In genomic region chr1:158177705-158178450, GRCh38 we compare ENCODE assay signal across 9 cellular contexts. TPM values are rescaled to one million over a fixed set of nuclear protein-coding genes. Genes with fewer than 3 reads are reported as not detected.
DNase-seq lines count a peak whose midpoint lies in the region; ATAC-seq and TF ChIP-seq lines count a peak whose summit lies in the region.
"Had no signal": no experiment of that assay in that cellular context is flagged by ENCODE, and none has a peak within 500 bp of the region (broad histone marks: within the 10 kb centered on the region; RNA-seq: fewer than 3 reads in every experiment).

No MANE protein-coding gene starts in this region.

- peaks cover 4 to 7% of the 10 kb centered on the region in 2 donors for H3K4me1 ChIP-seq in adrenal gland (replicated peaks in 1 of 2)
- peaks cover 0 to 39% (median 21%) of the 10 kb centered on the region in 9 donors for H3K4me1 ChIP-seq in heart right ventricle
- peaks cover 2% of the 10 kb centered on the region for H3K4me1 ChIP-seq in ovary (ENCODE audit: insufficient read depth)

- H3K27me3 ChIP-seq in adrenal gland (peaks cover 16% of the 10 kb centered on the region), heart right ventricle (peaks cover 0 to 14% (median 8%) of the 10 kb centered on the region in 7 donors), ovary (no peaks in the 10 kb centered on the region)

- H3K9me3 ChIP-seq in adrenal gland (replicated peaks in 1 of 3) (no peaks in the 10 kb centered on the region), heart right ventricle (no peaks in the 10 kb centered on the region), ovary (no peaks in the 10 kb centered on the region)

- DNase-seq in NCI-H526 (lab: John Stamatoyannopoulos, UW) (peak; percentile 10 to 83), adrenal gland (peak; percentile 88 to 94 (median 91)), heart right ventricle (peak; percentile 95), ovary (peak; percentile 35 to 81 (median 61)), NCI-H2107 (lab: John Stamatoyannopoulos, UW) (no peak)

- intact Hi-C loops in adrenal gland (cut with DNase I) (no loop called here), heart right ventricle (cut with DNase I) (no loop called here), ovary (cut with DNase I) (no loop called here)

- H3K27ac ChIP-seq in adrenal gland (peak overlapping the region in 1 of 5 donors; percentile 45), heart right ventricle (peak overlapping the region in 5 of 10 donors; percentile 23 to 70 (median 59)), ovary (no peak overlapping the region)
- H3K27ac ChIP-seq: SK-N-MC had no signal

- peak in 1 of 2 donors; percentile 17 for TF ChIP-seq POLR2A in adrenal gland (IDR thresholded peaks at IDR 0.05)
- no peak for TF ChIP-seq POLR2A in ovary (IDR thresholded peaks at IDR 0.05)

- H3K36me3 ChIP-seq in adrenal gland (replicated peaks in 1 of 2) (no peaks in the 10 kb centered on the region), heart right ventricle (no peaks in the 10 kb centered on the region), ovary (no peaks in the 10 kb centered on the region)

- ATAC-seq in GM19463 (IDR thresholded peaks at IDR 0.05; ENCODE audit: unreplicated experiment) (peak; percentile 48), heart right ventricle (peak; percentile 97 to 100 (median 98)), HG02623 (IDR thresholded peaks at IDR 0.05; ENCODE audit: unreplicated experiment) (no peak), HG03045 (IDR thresholded peaks at IDR 0.05; ENCODE audit: unreplicated experiment) (no peak)

- 16 to 37% (median 23%) methylated on average over 5 to 34 of the region's 34 CpGs for WGBS in adrenal gland, 4 donors
- WGBS in heart right ventricle, 2 donors, result 3 to 6% methylated on average over 28 to 34 of the region's 34 CpGs
- 11 to 29% (median 20%) methylated on average over 29 to 34 of the region's 34 CpGs for WGBS in ovary, 3 donors

- H3K4me3 ChIP-seq in adrenal gland, result peak overlapping the region in 2 of 4 donors; percentile 21 to 52
- H3K4me3 ChIP-seq in heart right ventricle, result peak overlapping the region; percentile 18 to 63 (median 53)
- peak overlapping the region; percentile 40 for H3K4me3 ChIP-seq in ovary
- H3K4me3 ChIP-seq: SK-N-MC had no signal

- no peak for TF ChIP-seq EP300 in ovary (IDR thresholded peaks at IDR 0.05)

- TF ChIP-seq CTCF in adrenal gland (IDR thresholded peaks at IDR 0.05) (no peak), heart right ventricle (IDR thresholded peaks at IDR 0.05) (no peak), ovary (IDR thresholded peaks at IDR 0.05) (no peak)

RNA-seq across cellular contexts. Expression of gene CD1D, which starts 2.8 kb away (rescaled TPM):
- 1 to 10 TPM; 1.1 to 5.2 (median 3.0) TPM for total RNA-seq in adrenal gland
- 1 to 10 TPM; 1.4 to 5.6 (median 2.3) TPM for polyA plus RNA-seq in adrenal gland
- total RNA-seq in heart right ventricle, result 1 to 10 TPM in 8 of 10 donors, under 1 TPM in 2; 0.67 to 5.9 (median 2.0) TPM
- polyA plus RNA-seq in heart right ventricle, result 1 to 10 TPM; 1.8 to 4.6 TPM
- total RNA-seq in ovary, result 1 to 10 TPM in 1 of 7 donors, under 1 TPM in 6; 0.18 to 1.1 (median 0.46) TPM
- polyA plus RNA-seq in ovary, result 1 to 10 TPM in 1 of 2 donors, under 1 TPM in 1; 0.69 to 2.0 TPM

Comparison
In these comparisons a context has a peak if more than half of its experiments do, and no peak if none do; other contexts are left out.
1. ATAC-seq: peak in GM19463 (single experiment) and heart right ventricle (8 of 8); none in HG02623 (single experiment) and HG03045 (single experiment).